ENCODE assay signal across 8 cellular contexts in the genomic region with DNA sequence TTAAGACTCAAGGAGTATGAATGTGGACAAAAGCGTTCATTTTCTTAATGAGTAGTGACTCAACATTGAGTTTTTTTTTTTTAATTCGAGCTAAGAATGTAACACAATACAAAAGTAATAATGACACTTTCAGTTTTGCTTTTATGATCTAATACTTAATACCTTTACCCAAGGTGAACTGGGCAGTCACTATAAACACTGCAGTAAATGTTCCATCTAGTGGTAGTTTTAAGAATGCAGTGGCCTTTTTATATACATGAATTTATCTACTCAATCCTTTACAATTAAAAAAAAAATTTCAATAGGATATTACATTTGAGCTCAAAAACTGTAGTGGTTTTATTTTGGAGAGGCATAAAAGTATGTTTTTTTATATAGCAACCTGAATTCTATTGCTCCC. TPM values are rescaled to one million over a fixed set of nuclear protein-coding genes. Genes with fewer than 3 reads are reported as not detected.
DNase-seq lines count a peak whose midpoint lies in the region; ATAC-seq, FAIRE-seq and TF ChIP-seq lines count a peak whose summit lies in the region.

No MANE protein-coding gene starts in this region.

- no peak overlapping the region for H3K27ac ChIP-seq in GM12878 (ENCODE audit: control insufficient read depth, insufficient read depth)
- no peak overlapping the region for H3K27ac ChIP-seq in SJCRH30

- H3K4me3 ChIP-seq in LNCaP clone FGC (ENCODE audit: low read depth, low read length) (no peak overlapping the region), GM12878 (no peak overlapping the region), mucosa of descending colon (no peak overlapping the region), SJCRH30 (no peak overlapping the region)

- no peaks in the 10 kb centered on the region for H4K20me1 ChIP-seq in GM12878 (ENCODE audit: control insufficient read depth, insufficient read depth)

- no peak for TF ChIP-seq EP300 in GM12878 (IDR thresholded peaks at IDR 0.05; ENCODE audit: borderline replicate concordance in 1 of 2, control insufficient read depth in 1 of 2, low read depth in 2 of 2, low read length in 2 of 2)

- SMC1A ChIA-PET in GM12878 (lab: Charles Lee; ENCODE audit: uncharacterized antibody, unreplicated experiment), result interaction anchor here (0.8 to 5.6 kb wide), 14 partner anchors 9 to 298 kb away, joined by 3 to 92 read pairs (median 5); a partner anchor contains a TSS

- in situ Hi-C loops in GM12878 (cut with MboI), result no loop called here

- peak; percentile 84 for FAIRE-seq in GM12878 (lab: Jason Lieb, UNC)
- FAIRE-seq in H54 (lab: Jason Lieb, UNC), result no peak

- no peaks in the 10 kb centered on the region for H3K9me3 ChIP-seq in GM12878 (replicated peaks; ENCODE audit: control insufficient read depth, insufficient read depth, low read length)
- H3K9me3 ChIP-seq in mucosa of descending colon, result no peaks in the 10 kb centered on the region
- no peaks in the 10 kb centered on the region for H3K9me3 ChIP-seq in SJCRH30 (replicated peaks)

- no peak overlapping the region for H2AFZ ChIP-seq in GM12878 (ENCODE audit: control insufficient read depth, low read depth, low read length)

- DNase-seq in A172 (ENCODE audit: low spot score) (peak; percentile 20), LNCaP clone FGC (ENCODE audit: low read depth) (no peak), GM12878 (ENCODE audit: low read depth, low spot score) (no peak), mucosa of descending colon (no peak), SJCRH30 (no peak), H54 (ENCODE audit: insufficient read length, low spot score) (no peak), amygdala (lab: John Stamatoyannopoulos, UW) (no peak)

- TF ChIP-seq POLR2A in GM12878 (IDR thresholded peaks at IDR 0.05; ENCODE audit: low read depth, low read length) (no peak), H54 (IDR thresholded peaks at IDR 0.05; ENCODE audit: low read depth, low read length) (no peak)

- H3K79me2 ChIP-seq in GM12878 (ENCODE audit: control insufficient read depth, insufficient read depth, low read length), result no peaks in the 10 kb centered on the region

- POLR2A ChIA-PET in GM12878 (lab: Charles Lee), result interaction anchor here (0.7 to 2.9 kb wide), 4 partner anchors 8 to 835 kb away, joined by 3 to 10 read pairs (median 4); no protein-coding TSS in a partner anchor

- CTCF ChIA-PET in GM12878 (lab: Yijun Ruan, JAX), result interaction anchor here (0.6 to 6.6 kb wide), 28 partner anchors 9 to 653 kb away, joined by 3 to 147 read pairs (median 4); no protein-coding TSS in a partner anchor

- intact Hi-C loops in GM12878 (cut with micrococcal nuclease; ENCODE audit: unreplicated experiment) (loop anchor here (1.0 to 2.0 kb wide), 3 partner anchors 104 to 240 kb away; no protein-coding TSS in a partner anchor), mucosa of descending colon (cut with DNase I, micrococcal nuclease) (loop anchor here (5.0 to 10.0 kb wide), 2 partner anchors 102 to 104 kb away; no protein-coding TSS in a partner anchor)

- TF ChIP-seq RAD21 in GM12878 (IDR thresholded peaks at IDR 0.05; ENCODE audit: insufficient read depth, low read depth, low read length), result peak; percentile 60

- H3K4me1 ChIP-seq in GM12878 (ENCODE audit: control insufficient read depth, insufficient read depth, low read length), result peaks cover 3% of the 10 kb centered on the region; the same call in 1 of the 2 replicates
- H3K4me1 ChIP-seq in mucosa of descending colon (ENCODE audit: low read depth), result no peaks in the 10 kb centered on the region
- peaks cover 4% of the 10 kb centered on the region; the same call in 1 of the 2 replicates for H3K4me1 ChIP-seq in SJCRH30

- RAD21 ChIA-PET in GM12878 (lab: Charles Lee; ENCODE audit: unreplicated experiment), result interaction anchor here (0.6 to 3.8 kb wide), 13 partner anchors 11 to 802 kb away, joined by 3 to 59 read pairs (median 4); a partner anchor contains a TSS

- no peak overlapping the region for H3K4me2 ChIP-seq in GM12878 (ENCODE audit: control insufficient read depth, insufficient read depth)

- peaks cover 0 to 3% of the 10 kb centered on the region in 2 experiments; a peak in 1 of 4 replicates for H3K36me3 ChIP-seq in GM12878 (ENCODE audit: control insufficient read depth in 2 of 2, insufficient read depth in 2 of 2, low read length in 1 of 2)
- H3K36me3 ChIP-seq in mucosa of descending colon (ENCODE audit: low read depth), result no peaks in the 10 kb centered on the region
- H3K36me3 ChIP-seq in SJCRH30, result no peaks in the 10 kb centered on the region

- ATAC-seq in GM12878, result peak; percentile 88
- peak; percentile 37 for ATAC-seq in mucosa of descending colon

- H3K9ac ChIP-seq in GM12878 (ENCODE audit: control insufficient read depth, insufficient read depth, low read length), result no peak overlapping the region

- 0 out of 2 replicates have a peak, but pooled peaks have one; percentile 13 for TF ChIP-seq CTCF in GM12874 (IDR thresholded peaks at IDR 0.05; ENCODE audit: insufficient read depth, low read depth, low read length)
- peak; percentile 40 for TF ChIP-seq CTCF in LNCaP clone FGC (IDR thresholded peaks at IDR 0.05; ENCODE audit: control insufficient read depth, extremely low read depth, insufficient read depth)
- TF ChIP-seq CTCF in GM12878 (IDR thresholded peaks at IDR 0.05 in 2 of 3, conservative IDR thresholded peaks at IDR 0.05 in 1 of 3; ENCODE audit: control insufficient read depth in 2 of 3, extremely low read depth in 1 of 3, insufficient read depth in 1 of 3, low read depth in 3 of 3, low read length in 3 of 3), result peak; percentile 42 to 55 (median 49); a peak in 5 of 6 replicates
- no peak for TF ChIP-seq CTCF in mucosa of descending colon (IDR thresholded peaks at IDR 0.05)

- H3K27me3 ChIP-seq in GM12878 (replicated peaks in 1 of 2; ENCODE audit: control insufficient read depth in 2 of 2, insufficient read depth in 2 of 2, low read length in 1 of 2) (no peaks in the 10 kb centered on the region), SJCRH30 (no peaks in the 10 kb centered on the region)

- 0% methylated on average over 2 of the region's 2 CpGs for WGBS in GM12878 (ENCODE audit: insufficient coverage, insufficient replicate concordance, low lambda C conversion rate, missing lambda C conversion rate)

- no TSS peak for BruUV-seq in GM12878 (replicated peaks; lab: Mats Ljungman, UMichigan)

TF ChIP-seq in GM12878, 131 proteins besides CTCF, POLR2A, EP300 and RAD21 (continues in another document):
- TF ChIP-seq SMAD5 (IDR thresholded peaks at IDR 0.05; ENCODE audit: low read depth) (no peak), SMC3 (IDR thresholded peaks at IDR 0.05; ENCODE audit: borderline replicate concordance, low read length) (peak; percentile 67; the same call in 1 of the 2 replicates), ZNF384 (IDR thresholded peaks at IDR 0.05; ENCODE audit: borderline replicate concordance, low read depth, low read length) (peak; percentile 31; the same call in 1 of the 2 replicates)
- TF ChIP-seq, protein P1, sequence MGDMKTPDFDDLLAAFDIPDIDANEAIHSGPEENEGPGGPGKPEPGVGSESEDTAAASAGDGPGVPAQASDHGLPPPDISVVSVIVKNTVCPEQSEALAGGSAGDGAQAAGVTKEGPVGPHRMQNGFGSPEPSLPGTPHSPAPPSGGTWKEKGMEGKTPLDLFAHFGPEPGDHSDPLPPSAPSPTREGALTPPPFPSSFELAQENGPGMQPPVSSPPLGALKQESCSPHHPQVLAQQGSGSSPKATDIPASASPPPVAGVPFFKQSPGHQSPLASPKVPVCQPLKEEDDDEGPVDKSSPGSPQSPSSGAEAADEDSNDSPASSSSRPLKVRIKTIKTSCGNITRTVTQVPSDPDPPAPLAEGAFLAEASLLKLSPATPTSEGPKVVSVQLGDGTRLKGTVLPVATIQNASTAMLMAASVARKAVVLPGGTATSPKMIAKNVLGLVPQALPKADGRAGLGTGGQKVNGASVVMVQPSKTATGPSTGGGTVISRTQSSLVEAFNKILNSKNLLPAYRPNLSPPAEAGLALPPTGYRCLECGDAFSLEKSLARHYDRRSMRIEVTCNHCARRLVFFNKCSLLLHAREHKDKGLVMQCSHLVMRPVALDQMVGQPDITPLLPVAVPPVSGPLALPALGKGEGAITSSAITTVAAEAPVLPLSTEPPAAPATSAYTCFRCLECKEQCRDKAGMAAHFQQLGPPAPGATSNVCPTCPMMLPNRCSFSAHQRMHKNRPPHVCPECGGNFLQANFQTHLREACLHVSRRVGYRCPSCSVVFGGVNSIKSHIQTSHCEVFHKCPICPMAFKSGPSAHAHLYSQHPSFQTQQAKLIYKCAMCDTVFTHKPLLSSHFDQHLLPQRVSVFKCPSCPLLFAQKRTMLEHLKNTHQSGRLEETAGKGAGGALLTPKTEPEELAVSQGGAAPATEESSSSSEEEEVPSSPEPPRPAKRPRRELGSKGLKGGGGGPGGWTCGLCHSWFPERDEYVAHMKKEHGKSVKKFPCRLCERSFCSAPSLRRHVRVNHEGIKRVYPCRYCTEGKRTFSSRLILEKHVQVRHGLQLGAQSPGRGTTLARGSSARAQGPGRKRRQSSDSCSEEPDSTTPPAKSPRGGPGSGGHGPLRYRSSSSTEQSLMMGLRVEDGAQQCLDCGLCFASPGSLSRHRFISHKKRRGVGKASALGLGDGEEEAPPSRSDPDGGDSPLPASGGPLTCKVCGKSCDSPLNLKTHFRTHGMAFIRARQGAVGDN (IDR thresholded peaks at IDR 0.05), result no peak

RNA-seq across cellular contexts. Expression of a gene that starts 33.9 kb away (rescaled TPM):
- 13.6 and 16.9 TPM in 2 replicates for total RNA-seq in A172 (2014; rRNA removed; shearing (Covaris generic))
- total RNA-seq in GM12878 (2013; cell fraction: nucleolus; rRNA removed), result 110 and 113 TPM in 2 replicates
- total RNA-seq in GM12878 (2014; rRNA removed) (21.9 and 24.8 TPM in 2 replicates), GM12878 (2014; rRNA removed; fragmentation: Illumina TruSeq; extraction: Trizol) (22.0 and 22.7 TPM in 2 replicates), GM12878 (2021) (21.1 and 21.9 TPM in 2 replicates), mucosa of descending colon (10 to 100 TPM; 15.7 to 47.1 (median 20.0) TPM)
- 12.1 TPM for polyA plus RNA-seq in GM12878 (2011; ENCODE audit: low read depth)
- polyA plus RNA-seq in GM12878 (2011; rRNA removed) (54.6 and 70.5 TPM in 2 replicates), GM12878 (2014; fragmentation: Illumina TruSeq; extraction: Trizol) (20.4 and 23.8 TPM in 2 replicates), GM12878 (2014; fragmentation: Nextera tagmentation; extraction: Ambion mirVana) (1 to 10 TPM; 4.2 to 6.4 TPM), GM12878 (2014; rRNA removed) (15.9 and 17.8 TPM in 2 replicates), GM12878 (2016; fragmentation: Nextera tagmentation; extraction: Ambion mirVana) (10 to 100 TPM; 40.5 to 41.3 TPM)
- 32.3 and 43.6 TPM in 2 replicates for polyA plus RNA-seq in GM12878 (2011; cell fraction: cytosol; rRNA removed)
- polyA plus RNA-seq in GM12878 (2011; cell fraction: nucleus; rRNA removed), result 20.0 and 22.2 TPM in 2 replicates
- polyA plus RNA-seq in GM12878 (2012), result 14.1 and 21.7 TPM in 2 replicates
- polyA minus RNA-seq in GM12878 (2011; rRNA and poly(A)+ RNA removed), result 78.1 and 97.3 TPM in 2 replicates
- polyA minus RNA-seq in GM12878 (2011; cell fraction: cytosol; rRNA and poly(A)+ RNA removed), result 23.9 and 28.0 TPM in 2 replicates
- 16.0 and 22.0 TPM in 2 replicates for polyA minus RNA-seq in GM12878 (2011; cell fraction: nucleus; rRNA and poly(A)+ RNA removed)
- total RNA-seq in SJCRH30 (2014; rRNA removed; shearing (Covaris generic)), result 22.1 and 23.0 TPM in 2 replicates
